In genomic region chr11:88552377-88553029, GRCh38 we compare ENCODE assay signal across 8 cellular contexts.
DNase-seq lines count a peak whose midpoint lies in the region; ATAC-seq and TF ChIP-seq lines count a peak whose summit lies in the region.

No MANE protein-coding gene starts in this region.

- peak; percentile 62 for TF ChIP-seq CTCF in CD8-positive, alpha-beta T cell (IDR thresholded peaks at IDR 0.05)
- TF ChIP-seq CTCF in foreskin fibroblast (IDR thresholded peaks at IDR 0.05; ENCODE audit: low read depth, low read length), result peak; percentile 84

- DNase-seq in CD8-positive, alpha-beta T cell, result peak in 6 of 7 experiments; percentile 13 to 70 (median 36)
- DNase-seq in NOMO-1 (lab: John Stamatoyannopoulos, UW; ENCODE audit: unreplicated experiment in 2 of 2) (peak; percentile 1 to 5), foreskin fibroblast (peak; percentile 56 to 82), DMS153 (lab: John Stamatoyannopoulos, UW) (no peak)
- DNase-seq in activated CD8-positive, alpha-beta memory T cell treated with anti-CD3 and anti-CD28 coated beads, Interleukin-2, amount 50 U/mL, for 48 hours, result peak; percentile 74
- peak; percentile 45 for DNase-seq in stimulated activated CD4-positive, alpha-beta T cell treated with anti-CD3 and anti-CD28 coated beads, Interleukin-12 subunit alpha, Interleukin-12 subunit beta, amount 100 ng/mL, for 4 hours

- CTCF ChIA-PET in CD8-positive, alpha-beta T cell (lab: Charles Lee), result interaction anchor here (0.6 to 3.5 kb wide), 17 partner anchors 9 to 1200 kb away, joined by 3 to 32 read pairs (median 4); no protein-coding TSS in a partner anchor

- H3K4me3 Mint-ChIP-seq in CD8-positive, alpha-beta T cell, result no peak overlapping the region

- H3K4me3 ChIP-seq in CD8-positive, alpha-beta T cell (ENCODE audit: low read depth, low read length), result no peak overlapping the region
- no peak overlapping the region for H3K4me3 ChIP-seq in foreskin fibroblast (ENCODE audit: low read depth in 1 of 2, low read length in 2 of 2)

- H3K9me3 Mint-ChIP-seq in CD8-positive, alpha-beta T cell, result no peaks in the 10 kb centered on the region

- no peaks in the 10 kb centered on the region for H3K9me3 ChIP-seq in CD8-positive, alpha-beta T cell (ENCODE audit: low read length)

- H3K36me3 ChIP-seq in CD8-positive, alpha-beta T cell (ENCODE audit: insufficient read depth, low read length), result no peaks in the 10 kb centered on the region

- no peak overlapping the region for H3K27ac ChIP-seq in CD8-positive, alpha-beta T cell (ENCODE audit: low read depth, low read length)

- peaks cover 3% of the 10 kb centered on the region for H3K27me3 Mint-ChIP-seq in CD8-positive, alpha-beta T cell (ENCODE audit: low read depth)

- POLR2A ChIA-PET in CD8-positive, alpha-beta T cell (lab: Charles Lee), result no interaction called here

- H3K36me3 Mint-ChIP-seq in CD8-positive, alpha-beta T cell, result no peaks in the 10 kb centered on the region

- H3K4me1 ChIP-seq in CD8-positive, alpha-beta T cell (ENCODE audit: insufficient read depth, low read length), result no peaks in the 10 kb centered on the region

- H3K27ac Mint-ChIP-seq in CD8-positive, alpha-beta T cell, result no peak overlapping the region

- ATAC-seq in CD8-positive, alpha-beta T cell, result peak; percentile 38
- ATAC-seq in GM18907 (IDR thresholded peaks at IDR 0.05; ENCODE audit: unreplicated experiment) (peak; percentile 97), HG03060 (IDR thresholded peaks at IDR 0.05; ENCODE audit: low read depth, unreplicated experiment) (peak; percentile 77)

- intact Hi-C loops in CD8-positive, alpha-beta T cell (cut with DNase I, micrococcal nuclease), result no loop called here

- H3K27me3 ChIP-seq in CD8-positive, alpha-beta T cell (ENCODE audit: insufficient read depth, low read length), result no peaks in the 10 kb centered on the region

- peaks cover 3% of the 10 kb centered on the region for H3K4me1 Mint-ChIP-seq in CD8-positive, alpha-beta T cell (ENCODE audit: low read depth)

Comparison
In these comparisons a context has a peak if more than half of its experiments do, and no peak if none do; other contexts are left out.
1. ATAC-seq: peak in every context shown above with its lines; median percentile 97 in GM18907; 77 in HG03060; 38 in CD8-positive, alpha-beta T cell.